Comparison of ENCODE assay signal across 19 cellular contexts in the genomic region with DNA sequence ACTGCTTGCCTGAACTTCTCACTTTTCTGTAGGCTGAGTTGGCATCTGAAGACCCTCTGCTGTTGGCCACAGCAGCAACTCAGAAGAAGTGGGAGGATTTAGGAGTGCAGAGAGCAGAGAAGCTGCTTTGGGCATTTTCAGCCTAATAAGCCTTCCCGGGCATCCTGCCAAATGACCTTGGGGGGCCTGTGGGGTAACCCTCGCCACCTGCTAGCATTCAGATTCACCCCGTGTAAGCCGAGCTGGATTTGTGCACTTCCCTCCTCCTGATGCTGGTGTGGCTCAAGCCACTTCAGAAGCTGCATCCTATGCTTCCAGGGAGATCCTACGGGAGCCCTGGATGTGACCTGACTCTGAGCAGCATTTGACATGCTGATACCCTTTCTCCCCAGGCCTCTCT.
DNase-seq lines count a peak whose midpoint lies in the region; TF ChIP-seq lines count a peak whose summit lies in the region.
"Had no signal": no experiment of that assay in that cellular context is flagged by ENCODE, and none has a peak within 500 bp of the region (broad histone marks: within the 10 kb centered on the region; RNA-seq: fewer than 3 reads in every experiment).

No MANE protein-coding gene starts in this region.

- WGBS in esophagus muscularis mucosa = 75% methylated on average over 4 of the region's 5 CpGs
- 3% methylated on average over 5 of the region's 5 CpGs for WGBS in mammary epithelial cell (ENCODE audit: low coverage, missing lambda C conversion rate)

- no peak overlapping the region for H3K27ac ChIP-seq in caudate nucleus (ENCODE audit: low read depth, low read length)
- no peak overlapping the region for H3K27ac ChIP-seq in esophagus muscularis mucosa (replicated peaks in 1 of 4)
- H3K27ac ChIP-seq in mammary epithelial cell (ENCODE audit: insufficient read depth, low read depth, low read length) = no peak overlapping the region
- H3K27ac ChIP-seq: breast epithelium, upper lobe of right lung had no signal

- no peaks in the 10 kb centered on the region for H4K20me1 ChIP-seq in mammary epithelial cell (ENCODE audit: insufficient read depth, low read length)

- in situ Hi-C loops in mammary epithelial cell (cut with MboI; ENCODE audit: low sequenced_read_pairs in 2 of 2) = no loop called here

- no peak overlapping the region for H3K4me2 ChIP-seq in mammary epithelial cell (ENCODE audit: insufficient read depth, low read depth, low read length)

- H3K79me2 ChIP-seq in mammary epithelial cell (ENCODE audit: insufficient read depth, low read length) = no peaks in the 10 kb centered on the region

- no peaks in the 10 kb centered on the region for H3K4me1 ChIP-seq in esophagus muscularis mucosa
- H3K4me1 ChIP-seq in mammary epithelial cell (ENCODE audit: insufficient read depth, low read length) = no peaks in the 10 kb centered on the region
- H3K4me1 ChIP-seq: breast epithelium, HAP-1, upper lobe of right lung had no signal

- H3K36me3 ChIP-seq in esophagus muscularis mucosa (no peaks in the 10 kb centered on the region), mammary epithelial cell (ENCODE audit: insufficient read depth, low read length) (no peaks in the 10 kb centered on the region)
- H3K36me3 ChIP-seq: breast epithelium, HAP-1, upper lobe of right lung had no signal

- DNase-seq in DMS79 treated with DMSO at 0.1 percent for 48 hours (lab: John Stamatoyannopoulos, UW) = peak; percentile 85
- DNase-seq in NCI-H128 (lab: John Stamatoyannopoulos, UW; ENCODE audit: unreplicated experiment) = peak; percentile 67
- DNase-seq in NCI-H524 (lab: John Stamatoyannopoulos, UW) = peak; percentile 94 to 98
- peak; percentile 25 for DNase-seq in cerebellar cortex (ENCODE audit: low spot score)
- no peak for DNase-seq in middle frontal gyrus (ENCODE audit: extremely low spot score, low spot score)
- DNase-seq in caudate nucleus (lab: John Stamatoyannopoulos, UW) = no peak
- no peak for DNase-seq in esophagus muscularis mucosa (ENCODE audit: extremely low spot score)
- no peak for DNase-seq in mammary epithelial cell
- DNase-seq: activated naive CD4-positive, alpha-beta T cell treated with anti-CD3 and anti-CD28 coated beads for 36 hours; amniotic stem cell; IMR-90; islet precursor cell; NCI-H1436; NCI-H510A; small intestine; stimulated activated CD4-positive, alpha-beta T cell treated with anti-CD3 and anti-CD28 coated beads, Interleukin-1b, Interleukin-23, amount 100 ng/mL, for 48 hours; upper lobe of right lung had no signal

- H3K9me3 ChIP-seq in esophagus muscularis mucosa (no peaks in the 10 kb centered on the region), mammary epithelial cell (replicated peaks; ENCODE audit: insufficient read depth, low read length) (no peaks in the 10 kb centered on the region)
- H3K9me3 ChIP-seq: breast epithelium, HAP-1, upper lobe of right lung had no signal

- H3K9ac ChIP-seq in mammary epithelial cell (ENCODE audit: insufficient read depth, low read length) = no peak overlapping the region

- BruUV-seq in mammary epithelial cell (replicated peaks; lab: Mats Ljungman, UMichigan) = no TSS peak

- intact Hi-C loops in esophagus muscularis mucosa (cut with DNase I) = no loop called here
- intact Hi-C loops in mammary epithelial cell (cut with micrococcal nuclease) = no loop called here

- CTCF ChIA-PET in mammary epithelial cell (lab: Charles Lee; ENCODE audit: low non-redundant PET) = no interaction called here

- H2AFZ ChIP-seq in mammary epithelial cell (ENCODE audit: low read depth, low read length) = no peak overlapping the region

- no peak for TF ChIP-seq EP300 in esophagus muscularis mucosa (IDR thresholded peaks at IDR 0.05)

- no peak for TF ChIP-seq POLR2A in esophagus muscularis mucosa (IDR thresholded peaks at IDR 0.05; ENCODE audit: low read depth)

- no peak overlapping the region for H3K4me3 ChIP-seq in esophagus muscularis mucosa
- no peak overlapping the region for H3K4me3 ChIP-seq in mammary epithelial cell (replicated peaks in 1 of 3; ENCODE audit: insufficient read depth in 1 of 3, low read depth in 2 of 3, low read length in 3 of 3)
- H3K4me3 ChIP-seq: breast epithelium, HAP-1, upper lobe of right lung had no signal

- TF ChIP-seq CTCF in esophagus muscularis mucosa (IDR thresholded peaks at IDR 0.05) = no peak
- TF ChIP-seq CTCF in mammary epithelial cell (conservative IDR thresholded peaks at IDR 0.05 in 1 of 2, IDR thresholded peaks at IDR 0.05 in 1 of 2; ENCODE audit: extremely low read depth in 1 of 2, insufficient read depth in 1 of 2, low read depth in 1 of 2, low read length in 2 of 2) = no peak

- dilution Hi-C loops in mammary epithelial cell (cut with HindIII; ENCODE audit: low sequenced_read_pairs) = no loop called here

- peaks cover 0 to 9% (median 0%) of the 10 kb centered on the region in 4 donors for H3K27me3 ChIP-seq in esophagus muscularis mucosa
- H3K27me3 ChIP-seq in mammary epithelial cell (ENCODE audit: insufficient read depth, low read length) = no peaks in the 10 kb centered on the region
- H3K27me3 ChIP-seq: breast epithelium had no signal

Comparison
In these comparisons a context has a peak if more than half of its experiments do, and no peak if none do; other contexts are left out.
1. DNase-seq: peak in DMS79 treated with DMSO at 0.1 percent for 48 hours (single experiment), NCI-H128 (single experiment), NCI-H524 (2 of 2) and cerebellar cortex (single experiment); none in middle frontal gyrus (single experiment), caudate nucleus (0 of 61), esophagus muscularis mucosa (single experiment) and mammary epithelial cell (single experiment).